17 cellular contexts compared by ENCODE assay signal in genomic region chr5:78331523-78332080, GRCh38. TPM values are rescaled to one million over a fixed set of nuclear protein-coding genes. Genes with fewer than 3 reads are reported as not detected.
DNase-seq lines count a peak whose midpoint lies in the region; FAIRE-seq and TF ChIP-seq lines count a peak whose summit lies in the region.
"Had no signal": no experiment of that assay in that cellular context is flagged by ENCODE, and none has a peak within 500 bp of the region (broad histone marks: within the 10 kb centered on the region; RNA-seq: fewer than 3 reads in every experiment).

No MANE protein-coding gene starts in this region.

- DNase-seq in NCI-H82 (lab: John Stamatoyannopoulos, UW) (peak; percentile 18), NCI-H82 treated with DMSO at 0.1 percent for 48 hours (lab: John Stamatoyannopoulos, UW; ENCODE audit: unreplicated experiment) (no peak), HAP-1 (ENCODE audit: low spot score in 2 of 2) (peak; percentile 79 to 97), neural crest cell (ENCODE audit: low read depth, low spot score) (no peak), small intestine (peak; percentile 70), GM23248 (no peak), HCEC 1CT (no peak)
- DNase-seq: Calu3; CD4-positive, alpha-beta memory T cell; DMS79 treated with DMSO at 0.1 percent for 48 hours; GF-D8 had no signal

- no peak overlapping the region for H2AFZ ChIP-seq in GM23248

- peak overlapping the region; percentile 43 for H3K27ac Mint-ChIP-seq in neural crest cell (ENCODE audit: unreplicated experiment)
- H3K27ac Mint-ChIP-seq: CD14-positive monocyte; CD4-positive, alpha-beta memory T cell had no signal

- in situ Hi-C loops in HAP-1 (cut with MboI; ENCODE audit: low sequenced_read_pairs) (no loop called here), GM23248 (cut with MboI) (no loop called here)

- H3K36me3 ChIP-seq in HAP-1 (replicated peaks) (no peaks in the 10 kb centered on the region), small intestine (ENCODE audit: control insufficient read depth in 2 of 2, insufficient read depth in 2 of 2, low read length in 2 of 2) (no peaks in the 10 kb centered on the region), GM23248 (ENCODE audit: low read depth) (no peaks in the 10 kb centered on the region)
- H3K36me3 ChIP-seq: BLaER1 had no signal

- H3K36me3 Mint-ChIP-seq in neural crest cell (ENCODE audit: low read depth): no peaks in the 10 kb centered on the region
- H3K36me3 Mint-ChIP-seq: CD14-positive monocyte; CD4-positive, alpha-beta memory T cell had no signal

- 0 out of 2 replicates have a peak, but pooled peaks cover 4% of the 10 kb centered on the region for H3F3A ChIP-seq in GM23248 (ENCODE audit: insufficient read depth)

- H4K20me1 ChIP-seq in GM23248 (ENCODE audit: insufficient read depth): no peaks in the 10 kb centered on the region
- H4K20me1 ChIP-seq: BLaER1 had no signal

- no peaks in the 10 kb centered on the region for H3K79me2 ChIP-seq in GM23248 (ENCODE audit: insufficient read depth)

- no peaks in the 10 kb centered on the region for H3K27me3 Mint-ChIP-seq in neural crest cell (ENCODE audit: low read depth)

- H3K9ac ChIP-seq in GM23248: no peak overlapping the region
- H3K9ac ChIP-seq: BLaER1 had no signal

- H3K4me3 ChIP-seq in HAP-1: no peak overlapping the region
- no peak overlapping the region for H3K4me3 ChIP-seq in small intestine (ENCODE audit: low read depth in 1 of 2, low read length in 2 of 2)
- H3K4me3 ChIP-seq in GM23248: no peak overlapping the region
- H3K4me3 ChIP-seq: A549, BLaER1 had no signal

- H3K4me1 Mint-ChIP-seq in neural crest cell: peaks cover 11% of the 10 kb centered on the region
- H3K4me1 Mint-ChIP-seq: CD4-positive, alpha-beta memory T cell had no signal

- H3K27ac ChIP-seq in small intestine (ENCODE audit: low read depth in 1 of 2, low read length in 1 of 2) (no peak overlapping the region), GM23248 (no peak overlapping the region)
- H3K27ac ChIP-seq: 22Rv1, A549, BLaER1 had no signal

- H3K27me3 ChIP-seq in HAP-1 (ENCODE audit: low read depth): no peaks in the 10 kb centered on the region
- no peaks in the 10 kb centered on the region for H3K27me3 ChIP-seq in small intestine (ENCODE audit: control insufficient read depth in 2 of 2, insufficient read depth in 2 of 2, low read length in 2 of 2)
- H3K27me3 ChIP-seq in GM23248 (replicated peaks; ENCODE audit: insufficient read depth): no peaks in the 10 kb centered on the region
- H3K27me3 ChIP-seq: BLaER1 had no signal

- FAIRE-seq in small intestine (lab: Jason Lieb, UNC): no peak
- FAIRE-seq: A549, H54, HTR-8/SVneo had no signal

- H3K4me1 ChIP-seq in HAP-1 (peaks cover 28% of the 10 kb centered on the region), small intestine (ENCODE audit: control insufficient read depth in 2 of 2, insufficient read depth in 1 of 2, low read depth in 1 of 2, low read length in 1 of 2) (no peaks in the 10 kb centered on the region), GM23248 (ENCODE audit: insufficient read depth) (peaks cover 4% of the 10 kb centered on the region; the same call in 1 of the 2 replicates)
- H3K4me1 ChIP-seq: A549, BLaER1 had no signal

- H3K9me3 ChIP-seq in HAP-1: no peaks in the 10 kb centered on the region
- no peaks in the 10 kb centered on the region for H3K9me3 ChIP-seq in small intestine (ENCODE audit: control insufficient read depth, low read depth)
- no peaks in the 10 kb centered on the region for H3K9me3 ChIP-seq in GM23248 (ENCODE audit: low read depth)
- H3K9me3 ChIP-seq: A549, BLaER1 had no signal

- no peak overlapping the region for H3K4me3 Mint-ChIP-seq in neural crest cell
- H3K4me3 Mint-ChIP-seq: CD14-positive monocyte; CD4-positive, alpha-beta memory T cell had no signal

- H3K4me2 ChIP-seq in GM23248 (ENCODE audit: unreplicated experiment): no peak overlapping the region
- H3K4me2 ChIP-seq: A549, BLaER1 had no signal

- H3K9me3 Mint-ChIP-seq in neural crest cell: no peaks in the 10 kb centered on the region

- no peaks in the 10 kb centered on the region for H3K9me2 ChIP-seq in GM23248 (ENCODE audit: insufficient read depth)

- no peak for TF ChIP-seq CTCF in neural crest cell (conservative IDR thresholded peaks at IDR 0.05)

RNA-seq across cellular contexts. Expression of gene SCAMP1, which starts 28.8 kb away (rescaled TPM):
- total RNA-seq in neural crest cell: 30.7 and 34.9 TPM in 2 replicates
- polyA plus RNA-seq in small intestine: 10 to 100 TPM in 1 of 3 donors, 1 to 10 TPM in 2; 3.5 to 10.3 (median 5.1) TPM
- total RNA-seq in GM23248 (2014; rRNA removed; shearing (Covaris generic)): 57.7 and 89.2 TPM in 2 replicates
- polyA plus RNA-seq in GM23248 (2016; fragmentation: Nextera tagmentation; extraction: Ambion mirVana): 66.8 and 66.9 TPM in 2 replicates

RNA-seq across cellular contexts. Expression of gene AP3B1, which starts 37.1 kb away (rescaled TPM):
- total RNA-seq in neural crest cell: 46.6 and 51.8 TPM in 2 replicates
- polyA plus RNA-seq in small intestine: 10 to 100 TPM; 22.6 to 33.1 (median 28.1) TPM
- total RNA-seq in GM23248 (2014; rRNA removed; shearing (Covaris generic)): 46.7 and 49.7 TPM in 2 replicates
- 40.3 and 43.3 TPM in 2 replicates for polyA plus RNA-seq in GM23248 (2016; fragmentation: Nextera tagmentation; extraction: Ambion mirVana)

Comparison
In these comparisons a context has a peak if more than half of its experiments do, and no peak if none do; other contexts are left out.
1. DNase-seq: peak in NCI-H82 (single experiment), HAP-1 (2 of 2) and small intestine (single experiment); none in NCI-H82 treated with DMSO at 0.1 percent for 48 hours (single experiment), neural crest cell (single experiment), GM23248 (single experiment) and HCEC 1CT (single experiment).